In genomic region chr3:98882614-98883333, GRCh38 we compare ENCODE assay signal across 7 cellular contexts. TPM values are rescaled to one million over a fixed set of nuclear protein-coding genes. Genes with fewer than 3 reads are reported as not detected.
DNase-seq lines count a peak whose midpoint lies in the region; FAIRE-seq and TF ChIP-seq lines count a peak whose summit lies in the region.
"Not testable (repeated sequence)": the region's sequence is repeated elsewhere in the genome, so short reads cannot be mapped to it uniquely, and the experiment has no call there.

No MANE protein-coding gene starts in this region.

- DNase-seq in AG10803 (ENCODE audit: low read depth), result peak; percentile 61
- peak; percentile 34 for DNase-seq in GM04504 (ENCODE audit: low read depth)
- DNase-seq in HFFc6, result peak; percentile 83
- DNase-seq in RPMI7951 (ENCODE audit: low read depth), result peak; percentile 56
- peak; percentile 66 for DNase-seq in amniotic epithelial cell (ENCODE audit: low read depth)
- DNase-seq in mesenchymal stem cell, result not testable (repeated sequence)

- H4K91ac ChIP-seq in mesenchymal stem cell (ENCODE audit: low read length), result not testable (repeated sequence)

- FAIRE-seq in endometrium (lab: Jason Lieb, UNC), result peak; percentile 18

- not testable (repeated sequence) for H2AK5ac ChIP-seq in mesenchymal stem cell (ENCODE audit: low read length, severe bottlenecking)

- not testable (repeated sequence) for H2BK120ac ChIP-seq in mesenchymal stem cell (ENCODE audit: low read depth, low read length)

- H3K4me3 Mint-ChIP-seq in HFFc6, result peak overlapping the region; percentile 70

- not testable (repeated sequence) for H3K4ac ChIP-seq in mesenchymal stem cell (ENCODE audit: low read depth in 1 of 2, low read length in 2 of 2)

- not testable (repeated sequence) for H3K4me1 ChIP-seq in mesenchymal stem cell (ENCODE audit: control insufficient read depth, insufficient read depth, low read depth, low read length)

- peak overlapping the region; percentile 49 for H3K27ac ChIP-seq in mesenchymal stem cell (ENCODE audit: low read length, poor library complexity, severe bottlenecking)

- 100% methylated on average over 1 of the region's 5 CpGs for WGBS in mesenchymal stem cell

- peaks cover 6 to 82% of the 10 kb centered on the region in 2 experiments for H3K36me3 ChIP-seq in mesenchymal stem cell (ENCODE audit: control insufficient read depth in 1 of 2, insufficient read depth in 2 of 2, low read depth in 1 of 2, low read length in 2 of 2)

- not testable (repeated sequence) for H3K9me3 ChIP-seq in mesenchymal stem cell (ENCODE audit: control insufficient read depth, low read length)

- TF ChIP-seq CTCF in AG10803 (conservative IDR thresholded peaks at IDR 0.05; ENCODE audit: low read length); HFFc6 (IDR thresholded peaks at IDR 0.05): not testable (repeated sequence)

- not testable (repeated sequence) for H4K8ac ChIP-seq in mesenchymal stem cell (ENCODE audit: low read length)

- H2AFZ ChIP-seq in mesenchymal stem cell (ENCODE audit: low read depth, low read length), result not testable (repeated sequence)

- H3K36me3 Mint-ChIP-seq in HFFc6 (ENCODE audit: low read depth), result peaks cover 35% of the 10 kb centered on the region

- not testable (repeated sequence) for H3K23ac ChIP-seq in mesenchymal stem cell (ENCODE audit: low read length in 2 of 2)

- H2BK5ac ChIP-seq in mesenchymal stem cell (ENCODE audit: low read depth, low read length, poor library complexity, severe bottlenecking), result not testable (repeated sequence)

- not testable (repeated sequence) for H3K27me3 ChIP-seq in mesenchymal stem cell (ENCODE audit: control insufficient read depth in 1 of 2, insufficient read depth in 1 of 2, low read length in 2 of 2)

- H3K4me3 ChIP-seq in AG10803 (ENCODE audit: low read length); mesenchymal stem cell (ENCODE audit: insufficient read depth in 1 of 2, low read depth in 1 of 2, low read length in 2 of 2): not testable (repeated sequence)

- not testable (repeated sequence) for H3K14ac ChIP-seq in mesenchymal stem cell (ENCODE audit: low read length in 2 of 2)

- H3K4me2 ChIP-seq in mesenchymal stem cell (ENCODE audit: low read length, poor library complexity, severe bottlenecking), result not testable (repeated sequence)

- not testable (repeated sequence) for H3K27me3 Mint-ChIP-seq in HFFc6 (ENCODE audit: insufficient read depth)

- H3K18ac ChIP-seq in mesenchymal stem cell (ENCODE audit: low read depth in 1 of 2, low read length in 2 of 2), result not testable (repeated sequence)

- H3K4me1 Mint-ChIP-seq in HFFc6 (ENCODE audit: low read depth), result peaks cover 29% of the 10 kb centered on the region

- not testable (repeated sequence) for H2BK15ac ChIP-seq in mesenchymal stem cell (ENCODE audit: low read depth, poor library complexity, severe bottlenecking)

- H3K79me1 ChIP-seq in mesenchymal stem cell (replicated peaks; ENCODE audit: low read length, poor library complexity, severe bottlenecking), result not testable (repeated sequence)

- H2BK12ac ChIP-seq in mesenchymal stem cell (ENCODE audit: low read length in 2 of 2), result not testable (repeated sequence)

- H3K9ac ChIP-seq in mesenchymal stem cell (ENCODE audit: low read length), result peak overlapping the region; percentile 98

- not testable (repeated sequence) for H3K9me3 Mint-ChIP-seq in HFFc6

- peak overlapping the region; percentile 82 for H3K27ac Mint-ChIP-seq in HFFc6

RNA-seq across cellular contexts. Expression of gene DCBLD2, which starts 18.7 kb away (rescaled TPM):
- total RNA-seq in HFFc6 (2021; fragmentation: NEBNext Ultra II Directional; extraction: Animal tissue kit (Norgen Biotek cat#: 25700)), result 100 to 1,000 TPM; 199 to 436 (median 233) TPM
- 245 and 306 TPM in 2 replicates for total RNA-seq in RPMI7951 (2014; rRNA removed; shearing (Covaris generic))
- polyA plus RNA-seq in mesenchymal stem cell (2013, experiment 1 of 2), result 47.2 TPM
- polyA plus RNA-seq in mesenchymal stem cell (2013, experiment 2 of 2), result 46.5 TPM
